Comparison of ENCODE assay signal across 19 cellular contexts in the genomic region with DNA sequence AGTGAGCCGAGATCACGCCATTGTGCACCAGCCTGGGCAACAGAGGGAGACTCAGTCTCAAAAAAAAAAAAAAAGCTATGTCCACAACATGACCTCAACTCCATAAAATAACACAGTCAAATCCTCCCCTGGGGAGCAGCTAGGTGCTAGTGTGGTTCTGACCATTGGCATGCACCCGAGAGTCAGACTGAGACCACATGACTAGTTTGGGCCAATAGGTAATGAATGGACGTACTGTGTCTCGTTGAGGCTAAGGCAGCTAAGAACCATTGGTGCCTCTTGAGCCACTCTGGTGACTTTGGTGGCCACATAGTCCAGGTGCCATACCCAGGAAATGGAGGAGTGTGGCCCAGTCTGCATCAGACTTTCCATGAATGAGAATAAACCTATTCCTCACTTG.
"Had no signal": no experiment of that assay in that cellular context is flagged by ENCODE, and none has a peak within 500 bp of the region (broad histone marks: within the 10 kb centered on the region; RNA-seq: fewer than 3 reads in every experiment).

No MANE protein-coding gene starts in this region.

- FAIRE-seq: RCC 7860 had no signal

- H3K4me3 Mint-ChIP-seq: IgD-negative memory B cell had no signal

- H3K27ac ChIP-seq: RWPE1 had no signal

- ATAC-seq: SK-N-SH treated with all-trans-retinoic acid at 6 μM for 48 hours had no signal

- H3K27ac Mint-ChIP-seq: IgD-negative memory B cell had no signal

- H3K36me3 Mint-ChIP-seq: IgD-negative memory B cell had no signal

- DNase-seq: KBM-7, MM.1S, NCI-H1092 treated with DMSO at 0.1 percent for 48 hours, NCI-H1436, NCI-H187, NCI-H2029, NCI-H2081 treated with DMSO at 0.1 percent for 48 hours, NCI-H2171, NCI-H226, NCI-H446, NCI-H510A, NCI-H524 treated with DMSO at 0.1 percent for 48 hours, NCI-H69, NCI-H774, SHP77 had no signal

- H3K27me3 Mint-ChIP-seq: IgD-negative memory B cell had no signal
